Comparison of ENCODE assay signal across 7 cellular contexts in the genomic region with DNA sequence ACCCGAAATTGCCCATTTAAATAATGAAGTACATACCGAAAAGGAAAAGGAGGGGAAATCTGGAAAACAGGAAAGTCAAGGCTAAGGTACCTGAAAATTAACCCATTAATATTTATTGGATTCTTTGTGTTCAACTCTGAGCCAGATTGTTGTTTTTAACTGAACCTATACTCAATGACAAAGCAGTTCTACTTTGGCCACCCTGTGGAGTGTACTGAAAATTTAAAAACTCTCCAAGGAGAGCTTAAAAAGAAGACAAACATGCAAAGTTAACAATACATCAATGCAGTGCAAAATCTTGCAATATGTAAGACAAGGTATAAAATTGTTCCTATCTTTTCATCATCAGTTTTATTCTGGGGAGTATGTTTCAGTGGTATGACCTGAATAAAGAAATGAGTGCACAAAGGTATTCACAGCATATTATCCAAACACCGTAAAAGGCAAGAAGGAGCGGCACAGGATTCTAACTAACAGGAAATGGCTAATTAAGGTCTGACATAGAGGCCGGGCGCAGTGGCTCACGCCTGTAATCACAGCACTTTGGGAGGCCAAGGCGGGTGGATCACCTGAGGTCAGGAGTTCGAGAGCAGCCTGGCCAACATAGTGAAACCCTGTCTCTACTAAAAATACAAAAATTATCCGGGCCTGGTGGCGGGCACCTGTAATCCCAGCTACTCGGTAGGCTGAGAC. TPM values are rescaled to one million over a fixed set of nuclear protein-coding genes. Genes with fewer than 3 reads are reported as not detected.
DNase-seq lines count a peak whose midpoint lies in the region; ATAC-seq and TF ChIP-seq lines count a peak whose summit lies in the region.

No MANE protein-coding gene starts in this region.

- TF ChIP-seq RAD21 in HCT116 (IDR thresholded peaks at IDR 0.05; ENCODE audit: low read depth), result no peak

- H3K36me3 Mint-ChIP-seq in activated CD4-positive, alpha-beta memory T cell treated with anti-CD3 and anti-CD28 coated beads for 36 hours, result peaks cover 6% of the 10 kb centered on the region
- no peaks in the 10 kb centered on the region for H3K36me3 Mint-ChIP-seq in immature natural killer cell
- H3K36me3 Mint-ChIP-seq in stimulated activated memory B cell treated with anti-CD40 and anti-IgM and Interleukin-4, amounts not matched to agents 10 μg/mL and 1 μg/mL and 100 μg/mL, for 72 hours, result no peaks in the 10 kb centered on the region

- H3K27me3 ChIP-seq in HCT116 (ENCODE audit: insufficient read depth, low read length), result no peaks in the 10 kb centered on the region
- H3K27me3 ChIP-seq in MG63, result no peaks in the 10 kb centered on the region

- no peaks in the 10 kb centered on the region for H4K20me1 ChIP-seq in HCT116 (ENCODE audit: insufficient read depth)

- no peaks in the 10 kb centered on the region for H3K4me1 ChIP-seq in HCT116 (ENCODE audit: control insufficient read depth in 1 of 2, insufficient read depth in 2 of 2, low read length in 2 of 2)

- no peak overlapping the region for H3K4me2 ChIP-seq in HCT116 (ENCODE audit: low read length)

- no peak for ATAC-seq in HCT116
- ATAC-seq in stimulated activated memory B cell treated with anti-CD40 and anti-IgM and Interleukin-4, amounts not matched to agents 10 μg/mL and 1 μg/mL and 100 μg/mL, for 72 hours, result no peak

- no peaks in the 10 kb centered on the region for H3K36me3 ChIP-seq in HCT116 (ENCODE audit: control insufficient read depth in 1 of 2, insufficient read depth in 2 of 2, low read length in 2 of 2)
- no peaks in the 10 kb centered on the region for H3K36me3 ChIP-seq in MG63

- no TSS peak for BruUV-seq in HCT116 (replicated peaks; lab: Mats Ljungman, UMichigan)

- H2AFZ ChIP-seq in HCT116 (ENCODE audit: low read depth, low read length, poor library complexity, severe bottlenecking), result no peak overlapping the region

- H3K4me3 ChIP-seq in HCT116 (replicated peaks in 1 of 2; ENCODE audit: low read depth in 1 of 2, low read length in 2 of 2), result no peak overlapping the region
- no peak overlapping the region for H3K4me3 ChIP-seq in MG63

- peaks cover 8% of the 10 kb centered on the region for H3K9me3 Mint-ChIP-seq in activated CD4-positive, alpha-beta memory T cell treated with anti-CD3 and anti-CD28 coated beads for 36 hours
- peaks cover 0 to 4% (median under 1%) of the 10 kb centered on the region in 6 donors for H3K9me3 Mint-ChIP-seq in immature natural killer cell
- H3K9me3 Mint-ChIP-seq in stimulated activated memory B cell treated with anti-CD40 and anti-IgM and Interleukin-4, amounts not matched to agents 10 μg/mL and 1 μg/mL and 100 μg/mL, for 72 hours, result no peaks in the 10 kb centered on the region

- TF ChIP-seq CTCF in HCT116 (IDR thresholded peaks at IDR 0.05 in 2 of 3, conservative IDR thresholded peaks at IDR 0.05 in 1 of 3; ENCODE audit: borderline replicate concordance in 1 of 3, insufficient read depth in 1 of 3, low read depth in 2 of 3, low read length in 2 of 3) (no peak), RWPE1 (conservative IDR thresholded peaks at IDR 0.05; ENCODE audit: low read depth) (no peak)

- TF ChIP-seq POLR2A in HCT116 (IDR thresholded peaks at IDR 0.05; ENCODE audit: borderline replicate concordance, extremely low read depth, insufficient read depth, insufficient read length), result no peak

- H3K4me1 Mint-ChIP-seq in activated CD4-positive, alpha-beta memory T cell treated with anti-CD3 and anti-CD28 coated beads for 36 hours (ENCODE audit: low read depth), result peaks cover 27% of the 10 kb centered on the region
- H3K4me1 Mint-ChIP-seq in immature natural killer cell, result peaks cover 17 to 26% of the 10 kb centered on the region in 2 donors
- peaks cover 35% of the 10 kb centered on the region for H3K4me1 Mint-ChIP-seq in stimulated activated memory B cell treated with anti-CD40 and anti-IgM and Interleukin-4, amounts not matched to agents 10 μg/mL and 1 μg/mL and 100 μg/mL, for 72 hours

- H3K27ac ChIP-seq in HCT116 (ENCODE audit: low read depth, low read length) (no peak overlapping the region), RWPE1 (no peak overlapping the region)

- H3K9me2 ChIP-seq in HCT116 (ENCODE audit: insufficient read depth), result no peaks in the 10 kb centered on the region

- CTCF ChIA-PET in HCT116 (lab: Charles Lee), result no interaction called here
- CTCF ChIA-PET in activated CD4-positive, alpha-beta memory T cell treated with anti-CD3 and anti-CD28 coated beads for 36 hours (lab: Charles Lee), result no interaction called here
- CTCF ChIA-PET in RWPE1 (lab: Yijun Ruan, JAX), result interaction anchor here (0.7 kb wide), 1 partner anchor 244 kb away, joined by 3 read pairs; no protein-coding TSS in a partner anchor

- H3K9ac ChIP-seq in HCT116 (ENCODE audit: low read length), result no peak overlapping the region

- RAD21 ChIA-PET in HCT116 (lab: Charles Lee; ENCODE audit: low non-redundant PET in 1 of 2, low total read pairs in 2 of 2, uncharacterized antibody in 2 of 2, unreplicated experiment in 2 of 2), result no interaction called here

- no peaks in the 10 kb centered on the region for H3K79me2 ChIP-seq in HCT116 (ENCODE audit: insufficient read depth, low read length)

- peak overlapping the region; percentile 85 for H3K4me3 Mint-ChIP-seq in activated CD4-positive, alpha-beta memory T cell treated with anti-CD3 and anti-CD28 coated beads for 36 hours
- H3K4me3 Mint-ChIP-seq in immature natural killer cell, result peak overlapping the region; percentile 31 to 85 (median 75)
- H3K4me3 Mint-ChIP-seq in stimulated activated memory B cell treated with anti-CD40 and anti-IgM and Interleukin-4, amounts not matched to agents 10 μg/mL and 1 μg/mL and 100 μg/mL, for 72 hours, result peak overlapping the region; percentile 84

- DNase-seq in HCT116 (ENCODE audit: low read depth, low spot score), result no peak
- DNase-seq in activated CD4-positive, alpha-beta memory T cell treated with anti-CD3 and anti-CD28 coated beads for 36 hours, result no peak
- DNase-seq in immature natural killer cell, result no peak
- no peak for DNase-seq in globus pallidus (ENCODE audit: low spot score)
- no peak for DNase-seq in MG63
- DNase-seq in RWPE1 (ENCODE audit: low spot score), result no peak

- peaks cover 20% of the 10 kb centered on the region for H3K27me3 Mint-ChIP-seq in activated CD4-positive, alpha-beta memory T cell treated with anti-CD3 and anti-CD28 coated beads for 36 hours
- H3K27me3 Mint-ChIP-seq in immature natural killer cell (ENCODE audit: low read depth in 3 of 3), result peaks cover 5 to 28% (median 11%) of the 10 kb centered on the region in 3 donors
- H3K27me3 Mint-ChIP-seq in stimulated activated memory B cell treated with anti-CD40 and anti-IgM and Interleukin-4, amounts not matched to agents 10 μg/mL and 1 μg/mL and 100 μg/mL, for 72 hours, result no peaks in the 10 kb centered on the region

- POLR2A ChIA-PET in HCT116 (lab: Charles Lee), result no interaction called here
- POLR2A ChIA-PET in activated CD4-positive, alpha-beta memory T cell treated with anti-CD3 and anti-CD28 coated beads for 36 hours (lab: Charles Lee), result no interaction called here
- POLR2A ChIA-PET in RWPE1 (lab: Yijun Ruan, JAX; ENCODE audit: low non-redundant PET), result no interaction called here

- intact Hi-C loops in HCT116 (cut with micrococcal nuclease), result no loop called here
- intact Hi-C loops in activated CD4-positive, alpha-beta memory T cell treated with anti-CD3 and anti-CD28 coated beads for 36 hours (cut with micrococcal nuclease), result loop anchor here (5.0 kb wide), 1 partner anchor 77 kb away; a partner anchor contains a TSS

- H3K9me3 ChIP-seq in HCT116 (ENCODE audit: control insufficient read depth in 1 of 2, insufficient read depth in 1 of 2, low read depth in 1 of 2, low read length in 2 of 2) (no peaks in the 10 kb centered on the region; a peak in 2 of 4 replicates), MG63 (peaks cover 7% of the 10 kb centered on the region)

- H3K27ac Mint-ChIP-seq in activated CD4-positive, alpha-beta memory T cell treated with anti-CD3 and anti-CD28 coated beads for 36 hours, result no peak overlapping the region
- H3K27ac Mint-ChIP-seq in immature natural killer cell, result peak overlapping the region in 4 of 6 donors; percentile 58 to 92 (median 66)
- H3K27ac Mint-ChIP-seq in stimulated activated memory B cell treated with anti-CD40 and anti-IgM and Interleukin-4, amounts not matched to agents 10 μg/mL and 1 μg/mL and 100 μg/mL, for 72 hours, result peak overlapping the region; percentile 81

TF ChIP-seq in HCT116, 20 proteins besides CTCF, POLR2A, EP300 and RAD21:
- TF ChIP-seq EGR1 (IDR thresholded peaks at IDR 0.05; ENCODE audit: low read depth) (no peak), CBX3 (IDR thresholded peaks at IDR 0.05; ENCODE audit: low read depth) (0 out of 2 replicates have a peak, but pooled peaks have one; percentile 17), SIN3A (IDR thresholded peaks at IDR 0.05; ENCODE audit: low read depth) (no peak)
TF ChIP-seq in HCT116: peak in this region for 1.

RNA-seq across cellular contexts. Expression of a gene that starts 1.7 kb away (rescaled TPM):
- total RNA-seq in HCT116 (2021; ENCODE audit: unreplicated experiment), result 0.17 TPM
- not detected in 2 replicates for polyA plus RNA-seq in HCT116 (2012)
- 1 to 10 TPM; 2.8 to 2.9 TPM for total RNA-seq in activated CD4-positive, alpha-beta memory T cell treated with anti-CD3 and anti-CD28 coated beads for 36 hours
- polyA plus RNA-seq in immature natural killer cell, result 1 to 10 TPM in 2 of 3 donors, under 1 TPM in 1; 0.35 to 1.9 (median 1.4) TPM
- 0.27 TPM in 1 of 2 replicates, not detected in the other for total RNA-seq in MG63 (2014; rRNA removed; shearing (Covaris generic); ENCODE audit: low replicate concordance)
